ENCODE assay signal across 8 cellular contexts in the genomic region with DNA sequence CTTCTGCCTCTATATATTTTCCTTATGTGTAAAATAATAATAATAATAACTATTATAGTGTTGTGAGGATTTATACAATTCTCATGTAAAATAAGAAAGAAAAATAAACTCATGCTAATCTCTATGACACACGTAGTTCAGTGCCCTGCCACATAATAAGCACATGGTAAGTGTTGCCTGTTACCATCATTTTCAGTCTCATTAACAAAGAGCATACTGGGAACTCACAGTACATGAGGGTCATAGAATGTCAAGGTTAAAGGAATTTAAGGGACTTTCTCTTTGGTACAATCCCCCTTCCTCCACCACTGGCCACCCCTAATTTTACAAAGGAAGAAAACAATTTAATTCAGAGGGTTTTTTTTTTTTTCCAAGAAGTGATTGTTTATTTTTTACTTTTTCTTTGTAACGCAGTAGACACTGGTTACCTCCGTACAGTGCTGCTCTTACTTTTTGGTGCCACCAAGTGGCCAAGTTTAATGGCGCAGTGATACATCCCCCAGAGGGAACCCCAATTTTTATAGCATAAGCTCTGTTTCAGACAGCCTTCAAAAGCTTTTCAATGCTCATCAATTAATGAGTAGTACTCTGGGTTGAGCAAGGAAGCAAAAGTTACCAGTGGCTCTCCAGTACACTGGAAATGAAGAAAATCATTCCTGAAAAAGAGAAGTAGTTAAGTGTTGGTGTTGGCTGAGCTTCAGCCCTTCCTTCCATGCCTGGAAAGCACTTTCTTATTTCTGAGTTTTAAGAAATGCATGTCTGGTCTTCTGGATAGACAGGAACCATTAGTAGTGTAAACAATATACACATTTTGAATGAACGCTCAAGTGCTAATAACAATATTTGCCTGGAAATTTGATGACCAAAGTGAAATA.
DNase-seq lines count a peak whose midpoint lies in the region; ATAC-seq and TF ChIP-seq lines count a peak whose summit lies in the region.

No MANE protein-coding gene starts in this region.

- H3K27me3 Mint-ChIP-seq in CD4-positive, alpha-beta memory T cell: no peaks in the 10 kb centered on the region
- no peaks in the 10 kb centered on the region for H3K27me3 Mint-ChIP-seq in activated naive CD4-positive, alpha-beta T cell treated with anti-CD3 and anti-CD28 coated beads for 36 hours (ENCODE audit: low read depth)

- peak; percentile 92 for ATAC-seq in GM19043 (IDR thresholded peaks at IDR 0.05; ENCODE audit: low read depth, unreplicated experiment)
- peak; percentile 84 for ATAC-seq in HG03196 (IDR thresholded peaks at IDR 0.05; ENCODE audit: unreplicated experiment)
- peak; percentile 53 for ATAC-seq in left ventricle myocardium superior

- H3K27me3 ChIP-seq in CD4-positive, alpha-beta memory T cell (ENCODE audit: insufficient read depth, low read length): no peaks in the 10 kb centered on the region

- H3K27ac ChIP-seq in CD4-positive, alpha-beta memory T cell (ENCODE audit: low read depth, low read length): no peak overlapping the region
- H3K27ac ChIP-seq in RWPE1: no peak overlapping the region

- no peak overlapping the region for H3K4me3 ChIP-seq in CD4-positive, alpha-beta memory T cell (ENCODE audit: low read length in 2 of 2)

- intact Hi-C loops in CD4-positive, alpha-beta memory T cell (cut with micrococcal nuclease): loop anchor here (1.0 to 10.0 kb wide), 8 partner anchors 145 to 661 kb away; no protein-coding TSS in a partner anchor
- intact Hi-C loops in activated naive CD4-positive, alpha-beta T cell treated with anti-CD3 and anti-CD28 coated beads for 36 hours (cut with micrococcal nuclease): loop anchor here (1.0 to 5.0 kb wide), 5 partner anchors 145 to 651 kb away; no protein-coding TSS in a partner anchor
- intact Hi-C loops in left ventricle myocardium superior (cut with micrococcal nuclease): no loop called here

- peak; percentile 90 for TF ChIP-seq CTCF in RWPE1 (conservative IDR thresholded peaks at IDR 0.05; ENCODE audit: low read depth)

- H3K4me1 Mint-ChIP-seq in CD4-positive, alpha-beta memory T cell: peaks cover 26 to 46% (median 30%) of the 10 kb centered on the region in 4 donors
- H3K4me1 Mint-ChIP-seq in activated naive CD4-positive, alpha-beta T cell treated with anti-CD3 and anti-CD28 coated beads for 36 hours (ENCODE audit: low read depth): peaks cover 19% of the 10 kb centered on the region

- H3K9me3 ChIP-seq in CD4-positive, alpha-beta memory T cell (ENCODE audit: control insufficient read depth in 1 of 2, low read length in 2 of 2): no peaks in the 10 kb centered on the region

- peaks cover 27% of the 10 kb centered on the region for H3K4me1 ChIP-seq in CD4-positive, alpha-beta memory T cell (ENCODE audit: insufficient read depth, low read length)

- peak overlapping the region in 7 of 8 donors; percentile 36 to 65 (median 48) for H3K4me3 Mint-ChIP-seq in CD4-positive, alpha-beta memory T cell
- H3K4me3 Mint-ChIP-seq in activated naive CD4-positive, alpha-beta T cell treated with anti-CD3 and anti-CD28 coated beads for 36 hours: no peak overlapping the region

- H3K36me3 Mint-ChIP-seq in CD4-positive, alpha-beta memory T cell: peaks cover 0 to 3% of the 10 kb centered on the region in 2 donors
- H3K36me3 Mint-ChIP-seq in activated naive CD4-positive, alpha-beta T cell treated with anti-CD3 and anti-CD28 coated beads for 36 hours (ENCODE audit: low read depth): no peaks in the 10 kb centered on the region

- peak; percentile 47 to 54 (median 53) for DNase-seq in CD4-positive, alpha-beta memory T cell
- DNase-seq in RWPE1 (ENCODE audit: low spot score) (peak; percentile 60), left ventricle myocardium superior (no peak), DMS79 (lab: John Stamatoyannopoulos, UW) (no peak)
- DNase-seq in activated naive CD4-positive, alpha-beta T cell treated with anti-CD3 and anti-CD28 coated beads for 36 hours: peak; percentile 79
- DNase-seq in stimulated activated CD4-positive, alpha-beta T cell treated with anti-CD3 and anti-CD28 coated beads, Interleukin-12 subunit alpha, Interleukin-12 subunit beta, amount 100 ng/mL, for 48 hours (ENCODE audit: low read depth in 2 of 3, low spot score in 1 of 3): peak; percentile 37 to 61 (median 44)

- no peak overlapping the region for H3K27ac Mint-ChIP-seq in CD4-positive, alpha-beta memory T cell
- no peak overlapping the region for H3K27ac Mint-ChIP-seq in activated naive CD4-positive, alpha-beta T cell treated with anti-CD3 and anti-CD28 coated beads for 36 hours

- no peaks in the 10 kb centered on the region for H3K36me3 ChIP-seq in CD4-positive, alpha-beta memory T cell (ENCODE audit: insufficient read depth, low read length)

- CTCF ChIA-PET in CD4-positive, alpha-beta memory T cell (lab: Charles Lee; ENCODE audit: partially characterized antibody): interaction anchor here (0.5 to 7.4 kb wide), 57 partner anchors 8 to 654 kb away, joined by 3 to 174 read pairs (median 4); partner anchors contain the start of gene TMEM200A
- CTCF ChIA-PET in RWPE1 (lab: Yijun Ruan, JAX): interaction anchor here (0.5 to 2.7 kb wide), 14 partner anchors 11 to 933 kb away, joined by 3 to 18 read pairs (median 3); partner anchors contain the start of gene TMEM200A
- CTCF ChIA-PET in activated naive CD4-positive, alpha-beta T cell treated with anti-CD3 and anti-CD28 coated beads for 36 hours (lab: Charles Lee): interaction anchor here (0.5 to 2.7 kb wide), 42 partner anchors 9 to 1213 kb away, joined by 3 to 22 read pairs (median 4); no protein-coding TSS in a partner anchor

- peaks cover 0 to 9% (median 2%) of the 10 kb centered on the region in 8 donors for H3K9me3 Mint-ChIP-seq in CD4-positive, alpha-beta memory T cell
- peaks cover 3% of the 10 kb centered on the region for H3K9me3 Mint-ChIP-seq in activated naive CD4-positive, alpha-beta T cell treated with anti-CD3 and anti-CD28 coated beads for 36 hours

- POLR2A ChIA-PET in CD4-positive, alpha-beta memory T cell (lab: Charles Lee; ENCODE audit: partially characterized antibody): interaction anchor here (1.3 kb wide), 1 partner anchor 332 kb away, joined by 7 read pairs; the partner anchor contains the start of gene TMEM200A
- POLR2A ChIA-PET in RWPE1 (lab: Yijun Ruan, JAX; ENCODE audit: low non-redundant PET): no interaction called here

Comparison
In these comparisons a context has a peak if more than half of its experiments do, and no peak if none do; other contexts are left out.
1. DNase-seq: peak in CD4-positive, alpha-beta memory T cell (5 of 5), RWPE1 (single experiment), activated naive CD4-positive, alpha-beta T cell treated with anti-CD3 and anti-CD28 coated beads for 36 hours (single experiment) and stimulated activated CD4-positive, alpha-beta T cell treated with anti-CD3 and anti-CD28 coated beads, Interleukin-12 subunit alpha, Interleukin-12 subunit beta, amount 100 ng/mL, for 48 hours (3 of 3); none in left ventricle myocardium superior (single experiment) and DMS79 (single experiment).
2. Peak in every context shown above with its lines, with median percentiles within 50 percentile points of each other: ATAC-seq.